In genomic region chr17:1975573-1975972, GRCh38 we compare ENCODE assay signal across 17 cellular contexts. TPM values are rescaled to one million over a fixed set of nuclear protein-coding genes. Genes with fewer than 3 reads are reported as not detected.
DNase-seq lines count a peak whose midpoint lies in the region; ATAC-seq and TF ChIP-seq lines count a peak whose summit lies in the region.
"Had no signal": no experiment of that assay in that cellular context is flagged by ENCODE, and none has a peak within 500 bp of the region (broad histone marks: within the 10 kb centered on the region; RNA-seq: fewer than 3 reads in every experiment).

No MANE protein-coding gene starts in this region.

- no peaks in the 10 kb centered on the region for H3K36me3 Mint-ChIP-seq in activated CD8-positive, alpha-beta T cell treated with anti-CD3 and anti-CD28 coated beads, Interleukin-2, amount 10 ng/mL, durations not matched to agents 7 days and 5 days (ENCODE audit: low read depth)
- no peaks in the 10 kb centered on the region for H3K36me3 Mint-ChIP-seq in activated CD8-positive, alpha-beta T cell treated with anti-CD3 and anti-CD28 coated beads for 36 hours (ENCODE audit: low read depth)
- no peaks in the 10 kb centered on the region for H3K36me3 Mint-ChIP-seq in natural killer cell treated with Interleukin-12 subunit alpha and Interleukin-12 subunit beta and Interleukin-15 and Interleukin-18, amount 100 ng/mL, for 72 hours
- H3K36me3 Mint-ChIP-seq in natural killer cell: no peaks in the 10 kb centered on the region
- no peaks in the 10 kb centered on the region for H3K36me3 Mint-ChIP-seq in activated T-helper 17 cell treated with anti-CD3 and anti-CD28 coated beads, Interleukin-2, amount 50 U/mL, for 72 hours (ENCODE audit: low read depth)

- no peak for TF ChIP-seq CTCF in activated CD8-positive, alpha-beta T cell treated with anti-CD3 and anti-CD28 coated beads for 36 hours (IDR thresholded peaks at IDR 0.05)
- TF ChIP-seq CTCF in natural killer cell (IDR thresholded peaks at IDR 0.05) (no peak), hepatocyte (IDR thresholded peaks at IDR 0.05; ENCODE audit: poor library complexity) (no peak)

- DNase-seq in activated CD8-positive, alpha-beta T cell treated with anti-CD3 and anti-CD28 coated beads, Interleukin-2, amount 10 ng/mL, durations not matched to agents 7 days and 5 days: no peak
- DNase-seq in activated CD8-positive, alpha-beta T cell treated with anti-CD3 and anti-CD28 coated beads for 36 hours: no peak
- no peak for DNase-seq in natural killer cell treated with Interleukin-12 subunit alpha and Interleukin-12 subunit beta and Interleukin-15 and Interleukin-18, amount 100 ng/mL, for 72 hours (ENCODE audit: low spot score)
- DNase-seq in natural killer cell (no peak), hepatocyte (ENCODE audit: low spot score) (no peak), NK-92 (lab: John Stamatoyannopoulos, UW; ENCODE audit: unreplicated experiment) (no peak)
- DNase-seq: H9, NCI-H1417 treated with DMSO at 0.1 percent for 48 hours, NCI-H2029, NCI-H2171, NCI-H446, PC-3 had no signal

- H3K27ac ChIP-seq in hepatocyte: no peak overlapping the region
- H3K27ac ChIP-seq: HL-60 had no signal

- H3K4me1 Mint-ChIP-seq in activated CD8-positive, alpha-beta T cell treated with anti-CD3 and anti-CD28 coated beads, Interleukin-2, amount 10 ng/mL, durations not matched to agents 7 days and 5 days (ENCODE audit: low read depth): peaks cover 31% of the 10 kb centered on the region
- H3K4me1 Mint-ChIP-seq in activated CD8-positive, alpha-beta T cell treated with anti-CD3 and anti-CD28 coated beads for 36 hours (ENCODE audit: low read depth): peaks cover 17% of the 10 kb centered on the region
- peaks cover 9 to 14% of the 10 kb centered on the region in 2 donors for H3K4me1 Mint-ChIP-seq in natural killer cell treated with Interleukin-12 subunit alpha and Interleukin-12 subunit beta and Interleukin-15 and Interleukin-18, amount 100 ng/mL, for 72 hours (ENCODE audit: low read depth in 2 of 2)
- H3K4me1 Mint-ChIP-seq in natural killer cell: no peaks in the 10 kb centered on the region
- peaks cover 11% of the 10 kb centered on the region for H3K4me1 Mint-ChIP-seq in activated T-helper 17 cell treated with anti-CD3 and anti-CD28 coated beads, Interleukin-2, amount 50 U/mL, for 72 hours

- H3K27me3 Mint-ChIP-seq in activated CD8-positive, alpha-beta T cell treated with anti-CD3 and anti-CD28 coated beads, Interleukin-2, amount 10 ng/mL, durations not matched to agents 7 days and 5 days (ENCODE audit: low read depth): peaks cover 11% of the 10 kb centered on the region
- H3K27me3 Mint-ChIP-seq in activated CD8-positive, alpha-beta T cell treated with anti-CD3 and anti-CD28 coated beads for 36 hours: peaks cover 12% of the 10 kb centered on the region
- peaks cover 16 to 27% of the 10 kb centered on the region in 2 donors for H3K27me3 Mint-ChIP-seq in natural killer cell treated with Interleukin-12 subunit alpha and Interleukin-12 subunit beta and Interleukin-15 and Interleukin-18, amount 100 ng/mL, for 72 hours
- peaks cover 30 to 36% of the 10 kb centered on the region in 2 donors for H3K27me3 Mint-ChIP-seq in natural killer cell (ENCODE audit: low read depth in 2 of 2)
- peaks cover 16% of the 10 kb centered on the region for H3K27me3 Mint-ChIP-seq in activated T-helper 17 cell treated with anti-CD3 and anti-CD28 coated beads, Interleukin-2, amount 50 U/mL, for 72 hours

- H3K4me1 ChIP-seq in hepatocyte (ENCODE audit: insufficient read depth): no peaks in the 10 kb centered on the region

- no peak overlapping the region for H3K4me2 ChIP-seq in hepatocyte

- H4K20me1 ChIP-seq in hepatocyte (ENCODE audit: insufficient read depth, poor library complexity, severe bottlenecking): no peaks in the 10 kb centered on the region

- ATAC-seq in activated CD8-positive, alpha-beta T cell treated with anti-CD3 and anti-CD28 coated beads, Interleukin-2, amount 10 ng/mL, durations not matched to agents 7 days and 5 days: peak; percentile 17
- no peak for ATAC-seq in activated CD8-positive, alpha-beta T cell treated with anti-CD3 and anti-CD28 coated beads for 36 hours
- ATAC-seq in natural killer cell treated with Interleukin-12 subunit alpha and Interleukin-12 subunit beta and Interleukin-15 and Interleukin-18, amount 100 ng/mL, for 72 hours: no peak
- no peak for ATAC-seq in natural killer cell
- ATAC-seq in activated T-helper 17 cell treated with anti-CD3 and anti-CD28 coated beads, Interleukin-2, amount 50 U/mL, for 72 hours (replicated peaks): peak; percentile 69
- no peak for ATAC-seq in HG02798 (IDR thresholded peaks at IDR 0.05; ENCODE audit: poor library complexity, unreplicated experiment)
- ATAC-seq: K562, PC-3 had no signal

- H3K9me3 ChIP-seq in hepatocyte (ENCODE audit: low read depth): no peaks in the 10 kb centered on the region

- intact Hi-C loops in activated CD8-positive, alpha-beta T cell treated with anti-CD3 and anti-CD28 coated beads for 36 hours (cut with micrococcal nuclease): no loop called here
- intact Hi-C loops in natural killer cell (cut with micrococcal nuclease): no loop called here

- H3K79me2 ChIP-seq in hepatocyte: no peaks in the 10 kb centered on the region

- H3K27ac Mint-ChIP-seq in activated CD8-positive, alpha-beta T cell treated with anti-CD3 and anti-CD28 coated beads, Interleukin-2, amount 10 ng/mL, durations not matched to agents 7 days and 5 days: peak overlapping the region; percentile 10
- no peak overlapping the region for H3K27ac Mint-ChIP-seq in activated CD8-positive, alpha-beta T cell treated with anti-CD3 and anti-CD28 coated beads for 36 hours
- no peak overlapping the region for H3K27ac Mint-ChIP-seq in natural killer cell treated with Interleukin-12 subunit alpha and Interleukin-12 subunit beta and Interleukin-15 and Interleukin-18, amount 100 ng/mL, for 72 hours
- H3K27ac Mint-ChIP-seq in natural killer cell: no peak overlapping the region
- no peak overlapping the region for H3K27ac Mint-ChIP-seq in activated T-helper 17 cell treated with anti-CD3 and anti-CD28 coated beads, Interleukin-2, amount 50 U/mL, for 72 hours
- H3K27ac Mint-ChIP-seq: H9 had no signal

- no peak overlapping the region for H3K4me3 ChIP-seq in hepatocyte
- H3K4me3 ChIP-seq: GM12878, K562 had no signal

- no peak overlapping the region for H2AFZ ChIP-seq in hepatocyte

- H3K4me3 Mint-ChIP-seq in activated CD8-positive, alpha-beta T cell treated with anti-CD3 and anti-CD28 coated beads, Interleukin-2, amount 10 ng/mL, durations not matched to agents 7 days and 5 days: no peak overlapping the region
- H3K4me3 Mint-ChIP-seq in activated CD8-positive, alpha-beta T cell treated with anti-CD3 and anti-CD28 coated beads for 36 hours: no peak overlapping the region
- peak overlapping the region; percentile 37 for H3K4me3 Mint-ChIP-seq in natural killer cell treated with Interleukin-12 subunit alpha and Interleukin-12 subunit beta and Interleukin-15 and Interleukin-18, amount 100 ng/mL, for 72 hours
- H3K4me3 Mint-ChIP-seq in natural killer cell: no peak overlapping the region
- peak overlapping the region; percentile 30 for H3K4me3 Mint-ChIP-seq in activated T-helper 17 cell treated with anti-CD3 and anti-CD28 coated beads, Interleukin-2, amount 50 U/mL, for 72 hours
- H3K4me3 Mint-ChIP-seq: H9 had no signal

- peaks cover 14% of the 10 kb centered on the region for H3K27me3 ChIP-seq in hepatocyte

- CTCF ChIA-PET in activated CD8-positive, alpha-beta T cell treated with anti-CD3 and anti-CD28 coated beads, Interleukin-2, amount 10 ng/mL, durations not matched to agents 7 days and 5 days (lab: Charles Lee): no interaction called here
- CTCF ChIA-PET in activated CD8-positive, alpha-beta T cell treated with anti-CD3 and anti-CD28 coated beads for 36 hours (lab: Charles Lee): no interaction called here

- H3K9me2 ChIP-seq in hepatocyte (replicated peaks; ENCODE audit: insufficient read depth): no peaks in the 10 kb centered on the region

- POLR2A ChIA-PET in activated CD8-positive, alpha-beta T cell treated with anti-CD3 and anti-CD28 coated beads, Interleukin-2, amount 10 ng/mL, durations not matched to agents 7 days and 5 days (lab: Charles Lee): no interaction called here
- POLR2A ChIA-PET in activated CD8-positive, alpha-beta T cell treated with anti-CD3 and anti-CD28 coated beads for 36 hours (lab: Charles Lee): no interaction called here

- 85% methylated on average over 10 of the region's 10 CpGs for WGBS in hepatocyte (ENCODE audit: low lambda C conversion rate, missing lambda C conversion rate)

- no peaks in the 10 kb centered on the region for H3K36me3 ChIP-seq in hepatocyte (replicated peaks; ENCODE audit: insufficient read depth, low read depth)

- no peaks in the 10 kb centered on the region for H3K9me3 Mint-ChIP-seq in activated CD8-positive, alpha-beta T cell treated with anti-CD3 and anti-CD28 coated beads, Interleukin-2, amount 10 ng/mL, durations not matched to agents 7 days and 5 days (ENCODE audit: insufficient read depth)
- H3K9me3 Mint-ChIP-seq in activated CD8-positive, alpha-beta T cell treated with anti-CD3 and anti-CD28 coated beads for 36 hours: no peaks in the 10 kb centered on the region
- H3K9me3 Mint-ChIP-seq in natural killer cell treated with Interleukin-12 subunit alpha and Interleukin-12 subunit beta and Interleukin-15 and Interleukin-18, amount 100 ng/mL, for 72 hours: no peaks in the 10 kb centered on the region
- H3K9me3 Mint-ChIP-seq in natural killer cell: no peaks in the 10 kb centered on the region
- no peaks in the 10 kb centered on the region for H3K9me3 Mint-ChIP-seq in activated T-helper 17 cell treated with anti-CD3 and anti-CD28 coated beads, Interleukin-2, amount 50 U/mL, for 72 hours
- H3K9me3 Mint-ChIP-seq: H9 had no signal

RNA-seq across cellular contexts. Expression of gene RTN4RL1, which starts 49.6 kb away (rescaled TPM):
- total RNA-seq in activated CD8-positive, alpha-beta T cell treated with anti-CD3 and anti-CD28 coated beads, Interleukin-2, amount 10 ng/mL, durations not matched to agents 7 days and 5 days: under 1 TPM; 0.10 to 0.18 TPM
- total RNA-seq in activated CD8-positive, alpha-beta T cell treated with anti-CD3 and anti-CD28 coated beads for 36 hours: under 1 TPM; 0.27 to 0.49 TPM
- not detected for total RNA-seq in natural killer cell treated with Interleukin-12 subunit alpha and Interleukin-12 subunit beta and Interleukin-15 and Interleukin-18, amount 100 ng/mL, for 72 hours
- total RNA-seq in natural killer cell (under 1 TPM in 2 of 3 donors, not detected in 1; 0.15 to 0.23 TPM), hepatocyte (0.48 and 1.4 TPM in 2 replicates)
- total RNA-seq in activated T-helper 17 cell treated with anti-CD3 and anti-CD28 coated beads, Interleukin-2, amount 50 U/mL, for 72 hours: under 1 TPM in 1 of 2 donors, not detected in 1; 0.09 TPM
- polyA plus RNA-seq in hepatocyte: 0.53 and 0.97 TPM in 2 replicates

RNA-seq across cellular contexts. Expression of gene DPH1, which starts 54.4 kb away (rescaled TPM):
- 10 to 100 TPM; 24.6 to 24.7 TPM for total RNA-seq in activated CD8-positive, alpha-beta T cell treated with anti-CD3 and anti-CD28 coated beads, Interleukin-2, amount 10 ng/mL, durations not matched to agents 7 days and 5 days
- 10 to 100 TPM; 27.8 to 32.5 TPM for total RNA-seq in activated CD8-positive, alpha-beta T cell treated with anti-CD3 and anti-CD28 coated beads for 36 hours
- 10 to 100 TPM; 32.5 to 34.7 TPM for total RNA-seq in natural killer cell treated with Interleukin-12 subunit alpha and Interleukin-12 subunit beta and Interleukin-15 and Interleukin-18, amount 100 ng/mL, for 72 hours
- 10 to 100 TPM; 60.2 to 65.2 (median 63.2) TPM for total RNA-seq in natural killer cell
- 10 to 100 TPM; 36.9 to 40.2 TPM for total RNA-seq in activated T-helper 17 cell treated with anti-CD3 and anti-CD28 coated beads, Interleukin-2, amount 50 U/mL, for 72 hours
- total RNA-seq in hepatocyte: 26.2 and 27.8 TPM in 2 replicates
- polyA plus RNA-seq in hepatocyte: 45.2 and 49.0 TPM in 2 replicates

Comparison
In these comparisons a context has a peak if more than half of its experiments do, and no peak if none do; other contexts are left out.
1. ATAC-seq: peak in activated CD8-positive, alpha-beta T cell treated with anti-CD3 and anti-CD28 coated beads, Interleukin-2, amount 10 ng/mL, durations not matched to agents 7 days and 5 days (single experiment) and activated T-helper 17 cell treated with anti-CD3 and anti-CD28 coated beads, Interleukin-2, amount 50 U/mL, for 72 hours (single experiment); none in activated CD8-positive, alpha-beta T cell treated with anti-CD3 and anti-CD28 coated beads for 36 hours (single experiment), natural killer cell treated with Interleukin-12 subunit alpha and Interleukin-12 subunit beta and Interleukin-15 and Interleukin-18, amount 100 ng/mL, for 72 hours (0 of 2), natural killer cell (0 of 3) and HG02798 (single experiment).
2. H3K4me3 Mint-ChIP-seq: peak in natural killer cell treated with Interleukin-12 subunit alpha and Interleukin-12 subunit beta and Interleukin-15 and Interleukin-18, amount 100 ng/mL, for 72 hours (single experiment) and activated T-helper 17 cell treated with anti-CD3 and anti-CD28 coated beads, Interleukin-2, amount 50 U/mL, for 72 hours (single experiment); none in activated CD8-positive, alpha-beta T cell treated with anti-CD3 and anti-CD28 coated beads, Interleukin-2, amount 10 ng/mL, durations not matched to agents 7 days and 5 days (single experiment), activated CD8-positive, alpha-beta T cell treated with anti-CD3 and anti-CD28 coated beads for 36 hours (single experiment) and natural killer cell (single experiment).